In genomic region chr4:151362404-151363164, GRCh38 we compare ENCODE assay signal across 8 cellular contexts. TPM values are rescaled to one million over a fixed set of nuclear protein-coding genes. Genes with fewer than 3 reads are reported as not detected.
DNase-seq lines count a peak whose midpoint lies in the region; ATAC-seq and TF ChIP-seq lines count a peak whose summit lies in the region.

No MANE protein-coding gene starts in this region.

- POLR2A ChIA-PET in CD8-positive, alpha-beta memory T cell (lab: Charles Lee): no interaction called here

- no peak overlapping the region for H3K4me3 Mint-ChIP-seq in CD8-positive, alpha-beta memory T cell

- ATAC-seq in GM19397 (IDR thresholded peaks at IDR 0.05; ENCODE audit: unreplicated experiment): peak; percentile 94
- ATAC-seq in HG03460 (IDR thresholded peaks at IDR 0.05; ENCODE audit: unreplicated experiment): peak; percentile 99
- ATAC-seq in lower lobe of right lung: peak; percentile 97 to 98

- H3K27me3 Mint-ChIP-seq in CD8-positive, alpha-beta memory T cell: peaks cover 7 to 34% of the 10 kb centered on the region in 2 donors

- peaks cover 0 to 5% (median 4%) of the 10 kb centered on the region in 3 donors for H3K4me1 Mint-ChIP-seq in CD8-positive, alpha-beta memory T cell

- TF ChIP-seq CTCF in dorsolateral prefrontal cortex (IDR thresholded peaks at IDR 0.05 in 54 of 56, conservative IDR thresholded peaks at IDR 0.05 in 2 of 56; ENCODE audit: low read depth in 1 of 56, partially characterized antibody in 56 of 56) (peak; percentile 91 to 100 (median 97)), lower lobe of right lung (IDR thresholded peaks at IDR 0.05) (peak; percentile 96)

- no peaks in the 10 kb centered on the region for H3K4me1 ChIP-seq in CD8-positive, alpha-beta memory T cell (ENCODE audit: insufficient read depth, low read length)
- no peaks in the 10 kb centered on the region for H3K4me1 ChIP-seq in lower lobe of right lung

- H3K27me3 ChIP-seq in CD8-positive, alpha-beta memory T cell (ENCODE audit: insufficient read depth, low read length, poor library complexity, severe bottlenecking): no peaks in the 10 kb centered on the region
- H3K27me3 ChIP-seq in dorsolateral prefrontal cortex (no peaks in the 10 kb centered on the region), lower lobe of right lung (ENCODE audit: low read depth) (no peaks in the 10 kb centered on the region)

- no peaks in the 10 kb centered on the region for H3K9me3 Mint-ChIP-seq in CD8-positive, alpha-beta memory T cell

- DNase-seq in CD8-positive, alpha-beta memory T cell: peak; percentile 45 to 78 (median 61)
- DNase-seq in NCI-H748 treated with DMSO at 0.1 percent for 48 hours (lab: John Stamatoyannopoulos, UW): peak; percentile 74
- DNase-seq in activated CD4-positive, alpha-beta T cell treated with anti-CD3 and anti-CD28 coated beads, Interleukin-2, amount 50 U/mL, for 4 hours: peak; percentile 72 to 75
- peak; percentile 68 to 86 (median 80) for DNase-seq in dorsolateral prefrontal cortex
- DNase-seq in lower lobe of right lung: peak; percentile 76
- DNase-seq in stimulated activated CD8-positive, alpha-beta memory T cell treated with anti-CD3 and anti-CD28 coated beads, Interleukin-12 subunit alpha, Interleukin-12 subunit beta, amount 100 ng/mL, for 24 hours (ENCODE audit: extremely low read depth): peak; percentile 33

- H3K27ac Mint-ChIP-seq in CD8-positive, alpha-beta memory T cell: no peak overlapping the region

- no peaks in the 10 kb centered on the region for H3K36me3 ChIP-seq in CD8-positive, alpha-beta memory T cell (ENCODE audit: insufficient read depth, low read length)
- H3K36me3 ChIP-seq in lower lobe of right lung: no peaks in the 10 kb centered on the region

- intact Hi-C loops in dorsolateral prefrontal cortex (cut with DNase I): loop anchor here (1.0 to 10.0 kb wide), 5 partner anchors 85 to 245 kb away; partner anchors contain the start of gene PRSS48 (in 1 of the 2)
- intact Hi-C loops in lower lobe of right lung (cut with DNase I): no loop called here

- H3K4me3 ChIP-seq in CD8-positive, alpha-beta memory T cell (ENCODE audit: low read length): no peak overlapping the region
- H3K4me3 ChIP-seq in dorsolateral prefrontal cortex (no peak overlapping the region), lower lobe of right lung (no peak overlapping the region)

- CTCF ChIA-PET in CD8-positive, alpha-beta memory T cell (lab: Charles Lee): interaction anchor here (0.6 to 1.2 kb wide), 4 partner anchors 13 to 1395 kb away, joined by 3 read pairs; no protein-coding TSS in a partner anchor

- no peaks in the 10 kb centered on the region for H3K36me3 Mint-ChIP-seq in CD8-positive, alpha-beta memory T cell

- no peaks in the 10 kb centered on the region for H3K9me3 ChIP-seq in CD8-positive, alpha-beta memory T cell (ENCODE audit: low read length)
- no peaks in the 10 kb centered on the region for H3K9me3 ChIP-seq in lower lobe of right lung

- H3K27ac ChIP-seq in CD8-positive, alpha-beta memory T cell (ENCODE audit: low read depth, low read length): no peak overlapping the region
- peak overlapping the region in 16 of 59 donors; percentile 1 to 67 (median 26) for H3K27ac ChIP-seq in dorsolateral prefrontal cortex
- H3K27ac ChIP-seq in lower lobe of right lung: no peak overlapping the region

RNA-seq across cellular contexts. Expression of gene SH3D19, which starts 37.2 kb away (rescaled TPM):
- total RNA-seq in CD8-positive, alpha-beta memory T cell: not detected
- not detected for polyA plus RNA-seq in CD8-positive, alpha-beta memory T cell
- 10 to 100 TPM; 15.3 to 70.0 (median 34.6) TPM for total RNA-seq in dorsolateral prefrontal cortex
- 86.6 TPM for total RNA-seq in lower lobe of right lung

RNA-seq across cellular contexts. Expression of gene FHIP1A, which starts 46.4 kb away (rescaled TPM):
- under 1 TPM; 0.09 to 0.15 TPM for total RNA-seq in CD8-positive, alpha-beta memory T cell
- not detected for polyA plus RNA-seq in CD8-positive, alpha-beta memory T cell
- 1 to 10 TPM; 1.1 to 7.7 (median 3.5) TPM for total RNA-seq in dorsolateral prefrontal cortex
- 14.3 TPM for total RNA-seq in lower lobe of right lung

Comparison
In these comparisons a context has a peak if more than half of its experiments do, and no peak if none do; other contexts are left out.
1. RNA of gene SH3D19, which starts 37.2 kb away (total RNA-seq): 86.6 TPM in lower lobe of right lung (single experiment) and 15.3 to 70.0 TPM in dorsolateral prefrontal cortex; not detected in CD8-positive, alpha-beta memory T cell; every median in the first group is over 10 times any median in the second.
2. Peak in every context shown above with its lines, with median percentiles within 50 percentile points of each other: DNase-seq and ATAC-seq.